1 cellular context compared by ENCODE assay signal in the genomic region with DNA sequence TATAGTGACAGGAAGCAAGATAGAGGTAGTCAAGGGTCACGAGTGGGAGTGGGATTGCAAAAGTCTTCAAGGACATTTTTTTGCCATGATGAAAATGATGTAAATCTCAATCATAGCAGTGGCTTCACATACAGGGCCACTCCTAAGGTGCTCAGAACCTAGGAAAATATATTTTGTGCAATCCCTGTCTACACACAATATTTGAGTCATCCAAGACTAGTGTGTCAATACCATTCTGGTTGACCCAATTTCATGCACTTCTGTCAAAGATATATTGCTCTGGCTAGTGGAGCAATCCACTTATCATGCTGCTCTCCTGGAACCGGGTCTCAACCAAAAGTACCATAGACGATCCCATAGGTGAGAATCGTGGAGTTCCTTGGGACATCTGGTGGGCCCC.
TF ChIP-seq lines count a peak whose summit lies in the region.

No MANE protein-coding gene starts in this region.

TF ChIP-seq in HepG2, 621 proteins besides CTCF, POLR2A, EP300 and RAD21:
- TF ChIP-seq SRSF1 (optimal IDR thresholded peaks at IDR 0.05; ENCODE audit: low read depth, low read length) (no peak), ZMYM4 (CRISPR knock-in tag; IDR thresholded peaks at IDR 0.05) (no peak), TBL1XR1 (IDR thresholded peaks at IDR 0.05; ENCODE audit: borderline replicate concordance, low read length, partially characterized antibody) (no peak), ZNF564 (CRISPR knock-in tag; IDR thresholded peaks at IDR 0.05) (no peak), SAFB2 (CRISPR knock-in tag; IDR thresholded peaks at IDR 0.05; ENCODE audit: borderline replicate concordance, low read depth) (no peak), RFXAP (CRISPR knock-in tag; IDR thresholded peaks at IDR 0.05; ENCODE audit: borderline replicate concordance) (no peak), SNAI1 (CRISPR knock-in tag; IDR thresholded peaks at IDR 0.05; ENCODE audit: borderline replicate concordance) (no peak), ZNF780A (CRISPR knock-in tag; IDR thresholded peaks at IDR 0.05) (no peak)
- TF ChIP-seq, protein P1, sequence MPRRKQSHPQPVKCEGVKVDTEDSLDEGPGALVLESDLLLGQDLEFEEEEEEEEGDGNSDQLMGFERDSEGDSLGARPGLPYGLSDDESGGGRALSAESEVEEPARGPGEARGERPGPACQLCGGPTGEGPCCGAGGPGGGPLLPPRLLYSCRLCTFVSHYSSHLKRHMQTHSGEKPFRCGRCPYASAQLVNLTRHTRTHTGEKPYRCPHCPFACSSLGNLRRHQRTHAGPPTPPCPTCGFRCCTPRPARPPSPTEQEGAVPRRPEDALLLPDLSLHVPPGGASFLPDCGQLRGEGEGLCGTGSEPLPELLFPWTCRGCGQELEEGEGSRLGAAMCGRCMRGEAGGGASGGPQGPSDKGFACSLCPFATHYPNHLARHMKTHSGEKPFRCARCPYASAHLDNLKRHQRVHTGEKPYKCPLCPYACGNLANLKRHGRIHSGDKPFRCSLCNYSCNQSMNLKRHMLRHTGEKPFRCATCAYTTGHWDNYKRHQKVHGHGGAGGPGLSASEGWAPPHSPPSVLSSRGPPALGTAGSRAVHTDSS (CRISPR knock-in tag; conservative IDR thresholded peaks at IDR 0.05): no peak
TF ChIP-seq in HepG2: peak in this region for 0.
